In the genomic region with DNA sequence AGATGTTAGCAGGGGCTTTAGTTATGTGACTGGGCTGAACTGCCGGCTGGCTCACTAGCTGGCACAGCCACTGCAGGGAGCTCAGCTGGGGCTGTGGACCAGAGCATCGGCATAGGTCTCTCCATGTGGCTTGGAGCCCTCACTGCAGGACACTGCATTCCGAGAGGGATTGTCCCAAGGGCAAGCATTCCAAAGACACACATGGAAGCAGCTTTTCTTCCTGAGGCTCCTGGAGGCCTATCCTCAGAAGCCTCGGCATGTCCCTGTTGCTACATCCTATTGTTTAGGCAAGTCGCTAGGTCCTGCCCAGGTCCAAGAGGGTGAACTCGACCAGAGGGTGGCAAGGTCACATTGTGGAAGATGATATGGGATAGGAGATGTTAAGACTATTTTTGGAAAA, we compare ENCODE assay signal across 19 cellular contexts.
A peak's percentile ranks its signal among the peaks of the same experiment; 100 is the strongest.
DNase-seq lines count a peak whose midpoint lies in the region; ATAC-seq and TF ChIP-seq lines count a peak whose summit lies in the region.
"Had no signal": no experiment of that assay in that cellular context is flagged by ENCODE, and none has a peak within 500 bp of the region (broad histone marks: within the 10 kb centered on the region; RNA-seq: fewer than 3 reads in every experiment).

No MANE protein-coding gene starts in this region.

- H3K4me3 ChIP-seq in endodermal cell (ENCODE audit: low read length) (no peak overlapping the region), body of pancreas (no peak overlapping the region), PC-3 (ENCODE audit: low read length) (no peak overlapping the region)
- H3K4me3 ChIP-seq: A549, GM12878, Peyer's patch had no signal

- H3K9me3 Mint-ChIP-seq in endodermal cell (no peaks in the 10 kb centered on the region), nephron progenitor cell (no peaks in the 10 kb centered on the region)
- H3K9me3 Mint-ChIP-seq: CD14-positive monocyte had no signal

- H3F3A ChIP-seq in PC-3 (ENCODE audit: low read length, unreplicated experiment) = no peaks in the 10 kb centered on the region

- ATAC-seq in Right ventricle myocardium superior (ENCODE audit: poor library complexity) = peak; percentile 53
- ATAC-seq in left lobe of liver = peak; percentile 29
- ATAC-seq in body of pancreas = no peak
- ATAC-seq in PC-3 = no peak
- ATAC-seq: GM12878 had no signal

- H3K9ac ChIP-seq in endodermal cell (ENCODE audit: extremely low read depth, low read length, poor library complexity, severe bottlenecking) (no peak overlapping the region), PC-3 (ENCODE audit: low read length) (no peak overlapping the region)

- no peak overlapping the region for H2AFZ ChIP-seq in PC-3 (ENCODE audit: low read length)

- H3K4me3 Mint-ChIP-seq in endodermal cell = no peak overlapping the region
- no peak overlapping the region for H3K4me3 Mint-ChIP-seq in nephron progenitor cell
- H3K4me3 Mint-ChIP-seq: CD14-positive monocyte had no signal

- H3K36me3 ChIP-seq in endodermal cell (ENCODE audit: control insufficient read depth, insufficient read depth, low read length) = no peaks in the 10 kb centered on the region
- peaks cover 0 to 2% of the 10 kb centered on the region in 2 donors for H3K36me3 ChIP-seq in body of pancreas (replicated peaks in 1 of 2; ENCODE audit: insufficient read depth in 1 of 2, low read depth in 2 of 2)
- no peaks in the 10 kb centered on the region for H3K36me3 ChIP-seq in PC-3 (ENCODE audit: low read depth, low read length)

- peaks cover 6% of the 10 kb centered on the region for H3K4me1 ChIP-seq in endodermal cell (ENCODE audit: control insufficient read depth, insufficient read depth, low read length)
- no peaks in the 10 kb centered on the region for H3K4me1 ChIP-seq in body of pancreas
- H3K4me1 ChIP-seq in PC-3 (ENCODE audit: insufficient read depth, low read length) = peaks cover 16% of the 10 kb centered on the region
- H3K4me1 ChIP-seq: A549, Peyer's patch had no signal

- no peaks in the 10 kb centered on the region for H3K9me2 ChIP-seq in PC-3 (replicated peaks; ENCODE audit: low read length)

- 42 to 50% methylated on average over 4 to 6 of the region's 6 CpGs for WGBS in endodermal cell (ENCODE audit: insufficient coverage in 1 of 2, insufficient read length in 1 of 2), 2 experiments
- 46 to 61% methylated on average over 4 to 6 of the region's 6 CpGs for WGBS in body of pancreas, 2 donors

- no peaks in the 10 kb centered on the region for H3K36me3 Mint-ChIP-seq in endodermal cell (ENCODE audit: low read depth)
- no peaks in the 10 kb centered on the region for H3K36me3 Mint-ChIP-seq in nephron progenitor cell (ENCODE audit: low read depth)

- TF ChIP-seq CTCF in endodermal cell (conservative IDR thresholded peaks at IDR 0.05) (no peak), nephron progenitor cell (IDR thresholded peaks at IDR 0.05) (no peak), body of pancreas (IDR thresholded peaks at IDR 0.05) (no peak), PC-3 (conservative IDR thresholded peaks at IDR 0.05; ENCODE audit: low read depth, low read length) (no peak)

- CTCF ChIA-PET in PC-3 (lab: Charles Lee) = no interaction called here

- H3K9me3 ChIP-seq in endodermal cell (ENCODE audit: control insufficient read depth, low read length) = no peaks in the 10 kb centered on the region
- no peaks in the 10 kb centered on the region for H3K9me3 ChIP-seq in body of pancreas
- no peaks in the 10 kb centered on the region for H3K9me3 ChIP-seq in PC-3 (ENCODE audit: low read length)
- H3K9me3 ChIP-seq: A549, Peyer's patch had no signal

- H3K27me3 Mint-ChIP-seq in endodermal cell (ENCODE audit: insufficient read depth) (no peaks in the 10 kb centered on the region), nephron progenitor cell (ENCODE audit: low read depth, poor library complexity) (peaks cover 3% of the 10 kb centered on the region)

- no peak overlapping the region for H3K4me2 ChIP-seq in PC-3 (ENCODE audit: low read length)
- H3K4me2 ChIP-seq: A549 had no signal

- DNase-seq in Right ventricle myocardium superior (no peak), cardiac septum (ENCODE audit: low spot score) (no peak), endodermal cell (peak; percentile 93), left lobe of liver (ENCODE audit: low spot score) (no peak), nephron progenitor cell (no peak), body of pancreas (no peak), PC-3 (no peak)
- DNase-seq: COR-L47, KG1, NCI-H1092, NCI-H1694 treated with DMSO at 0.1 percent for 48 hours, NCI-H446, NCI-H748 treated with DMSO at 0.1 percent for 48 hours, Peyer's patch, SHP77 treated with DMSO at 0.1 percent for 48 hours had no signal

- intact Hi-C loops in Right ventricle myocardium superior (cut with DNase I) = no loop called here
- intact Hi-C loops in cardiac septum (cut with DNase I) = no loop called here
- intact Hi-C loops in body of pancreas (cut with DNase I) = no loop called here
- intact Hi-C loops in PC-3 (cut with micrococcal nuclease) = no loop called here

- H3K27ac ChIP-seq in endodermal cell (ENCODE audit: low read depth, low read length) (no peak overlapping the region), body of pancreas (no peak overlapping the region), PC-3 (ENCODE audit: low read length) (no peak overlapping the region)
- H3K27ac ChIP-seq: A549, HL-60, Peyer's patch had no signal

- no peak for TF ChIP-seq POLR2A in body of pancreas (IDR thresholded peaks at IDR 0.05)

- H3K27ac Mint-ChIP-seq in endodermal cell = peak overlapping the region; percentile 60
- H3K27ac Mint-ChIP-seq in nephron progenitor cell = no peak overlapping the region

- H3K27me3 ChIP-seq in endodermal cell (ENCODE audit: control insufficient read depth, insufficient read depth, low read length, poor library complexity, severe bottlenecking) = no peaks in the 10 kb centered on the region
- no peaks in the 10 kb centered on the region for H3K27me3 ChIP-seq in body of pancreas
- H3K27me3 ChIP-seq in PC-3 (ENCODE audit: low read length) = no peaks in the 10 kb centered on the region
- H3K27me3 ChIP-seq: Peyer's patch had no signal

- no TSS peak for BruUV-seq in PC-3 (replicated peaks; lab: Mats Ljungman, UMichigan)

- H4K20me1 ChIP-seq in PC-3 (ENCODE audit: low read length) = no peaks in the 10 kb centered on the region

- H3K79me2 ChIP-seq in PC-3 (ENCODE audit: low read length) = no peaks in the 10 kb centered on the region

- POLR2A ChIA-PET in PC-3 (lab: Charles Lee; ENCODE audit: unreplicated experiment) = no interaction called here

- peaks cover 23% of the 10 kb centered on the region for H3K4me1 Mint-ChIP-seq in endodermal cell
- H3K4me1 Mint-ChIP-seq in nephron progenitor cell = peaks cover 11% of the 10 kb centered on the region
- H3K4me1 Mint-ChIP-seq: CD14-positive monocyte had no signal

Comparison
In these comparisons a context has a peak if more than half of its experiments do, and no peak if none do; other contexts are left out.
1. ATAC-seq: peak in Right ventricle myocardium superior (single experiment) and left lobe of liver (single experiment); none in body of pancreas (single experiment) and PC-3 (single experiment).